Comparison of ENCODE assay signal across 25 cellular contexts in genomic region chr9:75672478-75672877, GRCh38.
"Had no signal": no experiment of that assay in that cellular context is flagged by ENCODE, and none has a peak within 500 bp of the region (broad histone marks: within the 10 kb centered on the region; RNA-seq: fewer than 3 reads in every experiment).

No MANE protein-coding gene starts in this region.

- H3K9me3 Mint-ChIP-seq: activated naive CD4-positive, alpha-beta T cell treated with anti-CD3 and anti-CD28 coated beads, Interleukin-2, amount 50 U/mL, for 72 hours; activated T-helper 2 cell treated with anti-CD3 and anti-CD28 coated beads, Interferon-gamma antibody, Interleukin-2, Interleukin-4, amounts not matched to agents 10 μg/mL and 5 μg/mL and 100 μg/mL, durations not matched to agents 14 hours and 24 hours and 36 hours had no signal

- H3K4me3 Mint-ChIP-seq: activated T-cell treated with anti-CD3 and anti-CD28 coated beads, Interleukin-2, amount 50 U/mL, for 24 hours; natural killer cell treated with Interleukin-12 subunit alpha and Interleukin-12 subunit beta and Interleukin-15 and Interleukin-18, amount 100 ng/mL, for 72 hours had no signal

- H3K27me3 Mint-ChIP-seq: natural killer cell treated with Interleukin-12 subunit alpha and Interleukin-12 subunit beta and Interleukin-15 and Interleukin-18, amount 100 ng/mL, for 72 hours had no signal

- H3K36me3 Mint-ChIP-seq: activated naive CD4-positive, alpha-beta T cell treated with anti-CD3 and anti-CD28 coated beads, Interleukin-2, amount 50 U/mL, for 72 hours; natural killer cell treated with Interleukin-12 subunit alpha and Interleukin-12 subunit beta and Interleukin-15 and Interleukin-18, amount 100 ng/mL, for 72 hours had no signal

- DNase-seq: activated CD4-positive, alpha-beta T cell treated with anti-CD3 and anti-CD28 coated beads for 4 hours; activated CD4-positive, alpha-beta T cell treated with anti-CD3 and anti-CD28 coated beads, Interleukin-2, amount 50 U/mL, for 48 hours; activated CD4-positive, CD25-positive, alpha-beta regulatory T cell; activated CD8-positive, alpha-beta memory T cell treated with anti-CD3 and anti-CD28 coated beads, Interleukin-2, amount 50 U/mL, for 48 hours; activated T-cell treated with anti-CD3 and anti-CD28 coated beads, Interleukin-2, amount 50 U/mL, for 24 hours; adrenal gland; aorta; body of pancreas; dermis blood vessel endothelial cell; effector CD4-positive, alpha-beta T cell; esophagus squamous epithelium; foreskin melanocyte; left lung; mucosa of descending colon; posterior cingulate gyrus; right cardiac atrium; stimulated activated CD4-positive, alpha-beta T cell treated with anti-CD3 and anti-CD28 coated beads, Interleukin-15, amount 100 ng/mL, for 24 hours; stimulated activated CD4-positive, alpha-beta T cell treated with anti-CD3 and anti-CD28 coated beads, Interleukin-2, amount 100 ng/mL, for 24 hours; stimulated activated naive CD4-positive, alpha-beta T cell; T-helper 1 cell; testis; trophoblast cell had no signal

- H3K27ac Mint-ChIP-seq: activated naive CD4-positive, alpha-beta T cell treated with anti-CD3 and anti-CD28 coated beads, Interleukin-2, amount 50 U/mL, for 72 hours; activated T-cell treated with anti-CD3 and anti-CD28 coated beads, Interleukin-2, amount 50 U/mL, for 24 hours; activated T-helper 2 cell treated with anti-CD3 and anti-CD28 coated beads, Interferon-gamma antibody, Interleukin-2, Interleukin-4, amounts not matched to agents 10 μg/mL and 5 μg/mL and 100 μg/mL, durations not matched to agents 14 hours and 24 hours and 36 hours; natural killer cell treated with Interleukin-12 subunit alpha and Interleukin-12 subunit beta and Interleukin-15 and Interleukin-18, amount 100 ng/mL, for 72 hours had no signal

- ATAC-seq: body of pancreas; left lung; mucosa of descending colon; natural killer cell treated with Interleukin-12 subunit alpha and Interleukin-12 subunit beta and Interleukin-15 and Interleukin-18, amount 100 ng/mL, for 72 hours; right cardiac atrium had no signal

- H3K9me3 ChIP-seq: adrenal gland, body of pancreas, mucosa of descending colon, testis had no signal
